In the genomic region with DNA sequence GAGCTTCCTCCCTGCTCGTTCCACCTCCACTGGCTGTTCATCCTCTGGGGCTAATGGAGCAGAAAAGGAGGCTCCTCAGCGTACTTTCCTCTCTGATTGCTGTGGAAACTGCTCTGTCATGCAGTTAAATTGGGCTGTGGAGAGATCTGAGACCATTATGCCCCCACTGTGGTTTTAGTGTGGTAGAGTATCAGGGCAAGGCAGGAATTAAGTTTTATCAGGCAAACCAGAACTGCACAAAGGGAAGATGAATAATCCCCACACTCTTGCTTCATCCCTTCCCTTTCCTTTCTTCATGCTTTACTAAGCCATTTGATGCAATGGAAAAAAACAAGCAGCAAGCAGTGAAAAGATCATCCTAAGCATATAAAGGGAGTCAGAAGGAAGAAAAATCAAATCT, we compare ENCODE assay signal across 1 cellular context.
TF ChIP-seq lines count a peak whose summit lies in the region.

No MANE protein-coding gene starts in this region.

TF ChIP-seq in GM23338, 12 proteins besides CTCF, POLR2A, EP300 and RAD21:
- TF ChIP-seq, protein P1, sequence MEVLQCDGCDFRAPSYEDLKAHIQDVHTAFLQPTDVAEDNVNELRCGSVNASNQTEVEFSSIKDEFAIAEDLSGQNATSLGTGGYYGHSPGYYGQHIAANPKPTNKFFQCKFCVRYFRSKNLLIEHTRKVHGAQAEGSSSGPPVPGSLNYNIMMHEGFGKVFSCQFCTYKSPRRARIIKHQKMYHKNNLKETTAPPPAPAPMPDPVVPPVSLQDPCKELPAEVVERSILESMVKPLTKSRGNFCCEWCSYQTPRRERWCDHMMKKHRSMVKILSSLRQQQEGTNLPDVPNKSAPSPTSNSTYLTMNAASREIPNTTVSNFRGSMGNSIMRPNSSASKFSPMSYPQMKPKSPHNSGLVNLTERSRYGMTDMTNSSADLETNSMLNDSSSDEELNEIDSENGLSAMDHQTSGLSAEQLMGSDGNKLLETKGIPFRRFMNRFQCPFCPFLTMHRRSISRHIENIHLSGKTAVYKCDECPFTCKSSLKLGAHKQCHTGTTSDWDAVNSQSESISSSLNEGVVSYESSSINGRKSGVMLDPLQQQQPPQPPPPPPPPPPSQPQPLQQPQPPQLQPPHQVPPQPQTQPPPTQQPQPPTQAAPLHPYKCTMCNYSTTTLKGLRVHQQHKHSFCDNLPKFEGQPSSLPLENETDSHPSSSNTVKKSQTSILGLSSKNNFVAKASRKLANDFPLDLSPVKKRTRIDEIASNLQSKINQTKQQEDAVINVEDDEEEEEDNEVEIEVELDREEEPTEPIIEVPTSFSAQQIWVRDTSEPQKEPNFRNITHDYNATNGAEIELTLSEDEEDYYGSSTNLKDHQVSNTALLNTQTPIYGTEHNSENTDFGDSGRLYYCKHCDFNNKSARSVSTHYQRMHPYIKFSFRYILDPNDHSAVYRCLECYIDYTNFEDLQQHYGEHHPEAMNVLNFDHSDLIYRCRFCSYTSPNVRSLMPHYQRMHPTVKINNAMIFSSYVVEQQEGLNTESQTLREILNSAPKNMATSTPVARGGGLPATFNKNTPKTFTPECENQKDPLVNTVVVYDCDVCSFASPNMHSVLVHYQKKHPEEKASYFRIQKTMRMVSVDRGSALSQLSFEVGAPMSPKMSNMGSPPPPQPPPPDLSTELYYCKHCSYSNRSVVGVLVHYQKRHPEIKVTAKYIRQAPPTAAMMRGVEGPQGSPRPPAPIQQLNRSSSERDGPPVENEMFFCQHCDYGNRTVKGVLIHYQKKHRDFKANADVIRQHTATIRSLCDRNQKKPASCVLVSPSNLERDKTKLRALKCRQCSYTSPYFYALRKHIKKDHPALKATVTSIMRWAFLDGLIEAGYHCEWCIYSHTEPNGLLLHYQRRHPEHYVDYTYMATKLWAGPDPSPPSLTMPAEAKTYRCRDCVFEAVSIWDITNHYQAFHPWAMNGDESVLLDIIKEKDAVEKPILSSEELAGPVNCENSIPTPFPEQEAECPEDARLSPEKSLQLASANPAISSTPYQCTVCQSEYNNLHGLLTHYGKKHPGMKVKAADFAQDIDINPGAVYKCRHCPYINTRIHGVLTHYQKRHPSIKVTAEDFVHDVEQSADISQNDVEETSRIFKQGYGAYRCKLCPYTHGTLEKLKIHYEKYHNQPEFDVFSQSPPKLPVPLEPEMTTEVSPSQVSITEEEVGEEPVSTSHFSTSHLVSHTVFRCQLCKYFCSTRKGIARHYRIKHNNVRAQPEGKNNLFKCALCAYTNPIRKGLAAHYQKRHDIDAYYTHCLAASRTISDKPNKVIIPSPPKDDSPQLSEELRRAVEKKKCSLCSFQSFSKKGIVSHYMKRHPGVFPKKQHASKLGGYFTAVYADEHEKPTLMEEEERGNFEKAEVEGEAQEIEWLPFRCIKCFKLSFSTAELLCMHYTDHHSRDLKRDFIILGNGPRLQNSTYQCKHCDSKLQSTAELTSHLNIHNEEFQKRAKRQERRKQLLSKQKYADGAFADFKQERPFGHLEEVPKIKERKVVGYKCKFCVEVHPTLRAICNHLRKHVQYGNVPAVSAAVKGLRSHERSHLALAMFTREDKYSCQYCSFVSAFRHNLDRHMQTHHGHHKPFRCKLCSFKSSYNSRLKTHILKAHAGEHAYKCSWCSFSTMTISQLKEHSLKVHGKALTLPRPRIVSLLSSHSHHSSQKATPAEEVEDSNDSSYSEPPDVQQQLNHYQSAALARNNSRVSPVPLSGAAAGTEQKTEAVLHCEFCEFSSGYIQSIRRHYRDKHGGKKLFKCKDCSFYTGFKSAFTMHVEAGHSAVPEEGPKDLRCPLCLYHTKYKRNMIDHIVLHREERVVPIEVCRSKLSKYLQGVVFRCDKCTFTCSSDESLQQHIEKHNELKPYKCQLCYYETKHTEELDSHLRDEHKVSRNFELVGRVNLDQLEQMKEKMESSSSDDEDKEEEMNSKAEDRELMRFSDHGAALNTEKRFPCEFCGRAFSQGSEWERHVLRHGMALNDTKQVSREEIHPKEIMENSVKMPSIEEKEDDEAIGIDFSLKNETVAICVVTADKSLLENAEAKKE (CRISPR knock-in tag; IDR thresholded peaks at IDR 0.05): no peak
- TF ChIP-seq NANOG (IDR thresholded peaks at IDR 0.05; ENCODE audit: borderline replicate concordance) (no peak), ETS1 (IDR thresholded peaks at IDR 0.05) (no peak), POLR2AphosphoS5 (IDR thresholded peaks at IDR 0.05; ENCODE audit: low read depth) (no peak), STAT1 (IDR thresholded peaks at IDR 0.05; ENCODE audit: unreplicated experiment) (no peak), REST (IDR thresholded peaks at IDR 0.05; ENCODE audit: unreplicated experiment) (no peak)
